1 cellular context compared by ENCODE assay signal in the genomic region with DNA sequence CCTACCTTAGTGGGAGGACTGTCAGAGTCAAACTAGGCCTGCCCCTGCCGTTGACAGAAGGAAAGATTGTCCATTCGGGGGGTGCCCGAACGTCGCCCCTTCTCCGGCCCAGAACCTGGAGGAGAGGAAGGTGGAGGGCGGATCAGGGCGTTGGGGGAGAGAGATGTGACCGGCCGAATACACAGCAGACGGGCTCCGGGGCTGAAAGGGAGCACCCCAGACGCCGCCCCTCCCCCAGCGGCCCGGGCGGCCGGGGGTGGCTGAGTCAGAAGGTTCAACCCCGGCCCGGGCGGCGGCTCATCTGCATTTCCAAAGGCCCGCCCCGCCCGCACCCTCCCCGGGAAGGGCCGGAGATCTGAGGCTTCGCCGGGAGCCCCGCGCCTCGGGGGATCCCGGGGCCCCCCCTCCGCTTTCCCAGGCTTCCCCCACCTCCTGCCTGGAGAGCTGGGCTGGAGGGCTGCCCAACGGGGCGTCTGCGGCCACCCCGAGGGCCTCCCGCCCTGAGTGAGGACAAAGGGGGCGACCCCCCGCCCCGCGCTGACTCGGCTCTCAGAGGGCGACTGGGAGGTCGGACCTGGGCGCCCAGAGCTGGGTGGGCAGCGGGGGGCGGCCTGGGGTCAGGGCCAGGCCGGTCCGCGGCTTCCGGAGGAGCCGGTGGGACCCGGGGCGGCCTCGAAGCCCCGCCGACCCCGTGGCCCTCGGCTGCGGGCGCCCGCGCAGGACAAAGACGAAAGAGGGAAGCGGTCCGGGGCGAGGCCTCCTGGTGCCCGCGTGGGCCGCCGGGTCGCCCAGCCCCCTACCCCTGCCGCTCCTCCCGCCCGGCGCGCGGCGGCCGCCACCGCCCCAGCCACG.
TF ChIP-seq lines count a peak whose summit lies in the region.

No MANE protein-coding gene starts in this region.

TF ChIP-seq in GM12878, 131 proteins besides CTCF, POLR2A, EP300 and RAD21:
- TF ChIP-seq JUNB (IDR thresholded peaks at IDR 0.05), result peak; percentile 31; the same call in 1 of the 2 replicates
- TF ChIP-seq ZNF207 (IDR thresholded peaks at IDR 0.05; ENCODE audit: borderline replicate concordance), result peak; percentile 24; the same call in 1 of the 2 replicates
- no peak for TF ChIP-seq RELA (IDR thresholded peaks at IDR 0.05; ENCODE audit: borderline replicate concordance, partially characterized antibody)
- no peak for TF ChIP-seq HCFC1 (IDR thresholded peaks at IDR 0.05; ENCODE audit: low read length)
- no peak for TF ChIP-seq USF2 (IDR thresholded peaks at IDR 0.05; ENCODE audit: borderline replicate concordance, low read depth, low read length)
- TF ChIP-seq KLF5 (IDR thresholded peaks at IDR 0.05; ENCODE audit: partially characterized antibody), result peak; percentile 27
- TF ChIP-seq CHD2 (IDR thresholded peaks at IDR 0.05; ENCODE audit: borderline replicate concordance, low read depth, low read length), result no peak; the same call in 1 of the 2 replicates
- TF ChIP-seq LARP7 (IDR thresholded peaks at IDR 0.05), result peak; percentile 68
- TF ChIP-seq MLLT1 (IDR thresholded peaks at IDR 0.05), result peak; percentile 64; the same call in 1 of the 2 replicates
- TF ChIP-seq CREB1 (IDR thresholded peaks at IDR 0.05; ENCODE audit: low read depth), result no peak
- peak; percentile 49 for TF ChIP-seq SMARCA5 (IDR thresholded peaks at IDR 0.05)
- peak; percentile 88 for TF ChIP-seq NR2F1 (conservative IDR thresholded peaks at IDR 0.05)
- TF ChIP-seq ZNF622 (IDR thresholded peaks at IDR 0.05), result no peak
- peak; percentile 10; the same call in 1 of the 2 replicates for TF ChIP-seq ZNF24 (IDR thresholded peaks at IDR 0.05)
- TF ChIP-seq FOS (IDR thresholded peaks at IDR 0.05; ENCODE audit: borderline replicate concordance, extremely low read depth, insufficient read length), result no peak
- 0 out of 2 replicates have a peak, but pooled peaks have one; percentile 25 for TF ChIP-seq YY1 (IDR thresholded peaks at IDR 0.05; ENCODE audit: low read depth, low read length)
- peak; percentile 73; the same call in 1 of the 2 replicates for TF ChIP-seq BACH1 (IDR thresholded peaks at IDR 0.05; ENCODE audit: borderline replicate concordance)
- no peak for TF ChIP-seq TARDBP (IDR thresholded peaks at IDR 0.05; ENCODE audit: borderline replicate concordance)
- TF ChIP-seq NKRF (conservative IDR thresholded peaks at IDR 0.05), result 0 out of 2 replicates have a peak, but pooled peaks have one; percentile 22
- TF ChIP-seq TCF12 (IDR thresholded peaks at IDR 0.05; ENCODE audit: low read depth, low read length), result 0 out of 2 replicates have a peak, but pooled peaks have one; percentile 23
- TF ChIP-seq NBN (IDR thresholded peaks at IDR 0.05), result peak; percentile 78; the same call in 1 of the 2 replicates
- TF ChIP-seq NFXL1 (IDR thresholded peaks at IDR 0.05; ENCODE audit: borderline replicate concordance), result peak; percentile 97
- TF ChIP-seq SMAD5 (IDR thresholded peaks at IDR 0.05; ENCODE audit: low read depth), result no peak
- peak; percentile 45 for TF ChIP-seq NR2C1 (IDR thresholded peaks at IDR 0.05)
- TF ChIP-seq GATAD2B (conservative IDR thresholded peaks at IDR 0.05; ENCODE audit: low read depth), result peak; percentile 93
- peak in 1 of 2 experiments; percentile 54; a peak in 2 of 4 replicates for TF ChIP-seq BHLHE40 (IDR thresholded peaks at IDR 0.05; ENCODE audit: borderline replicate concordance in 1 of 2, low read depth in 2 of 2, low read length in 1 of 2)
- 0 out of 2 replicates have a peak, but pooled peaks have one; percentile 37 for TF ChIP-seq MEF2A (IDR thresholded peaks at IDR 0.05; ENCODE audit: insufficient read depth, low read depth, low read length)
- TF ChIP-seq POU2F2 (IDR thresholded peaks at IDR 0.05; ENCODE audit: borderline replicate concordance, low read depth, low read length), result peak; percentile 51
- TF ChIP-seq EGR1 (IDR thresholded peaks at IDR 0.05; ENCODE audit: borderline replicate concordance in 1 of 2, low read depth in 2 of 2, low read length in 2 of 2), result peak in 1 of 2 experiments; percentile 91; a peak in 2 of 3 replicates
- TF ChIP-seq SUPT20H (IDR thresholded peaks at IDR 0.05; ENCODE audit: borderline replicate concordance, control insufficient read depth, low read depth, low read length), result no peak
- TF ChIP-seq, protein P1, sequence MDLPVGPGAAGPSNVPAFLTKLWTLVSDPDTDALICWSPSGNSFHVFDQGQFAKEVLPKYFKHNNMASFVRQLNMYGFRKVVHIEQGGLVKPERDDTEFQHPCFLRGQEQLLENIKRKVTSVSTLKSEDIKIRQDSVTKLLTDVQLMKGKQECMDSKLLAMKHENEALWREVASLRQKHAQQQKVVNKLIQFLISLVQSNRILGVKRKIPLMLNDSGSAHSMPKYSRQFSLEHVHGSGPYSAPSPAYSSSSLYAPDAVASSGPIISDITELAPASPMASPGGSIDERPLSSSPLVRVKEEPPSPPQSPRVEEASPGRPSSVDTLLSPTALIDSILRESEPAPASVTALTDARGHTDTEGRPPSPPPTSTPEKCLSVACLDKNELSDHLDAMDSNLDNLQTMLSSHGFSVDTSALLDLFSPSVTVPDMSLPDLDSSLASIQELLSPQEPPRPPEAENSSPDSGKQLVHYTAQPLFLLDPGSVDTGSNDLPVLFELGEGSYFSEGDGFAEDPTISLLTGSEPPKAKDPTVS (IDR thresholded peaks at IDR 0.05; ENCODE audit: low read depth, low read length), result no peak
- peak; percentile 17; the same call in 1 of the 2 replicates for TF ChIP-seq EED (IDR thresholded peaks at IDR 0.05; ENCODE audit: low read depth)
- peak; percentile 81; the same call in 1 of the 2 replicates for TF ChIP-seq HDGF (IDR thresholded peaks at IDR 0.05)
- TF ChIP-seq IKZF1 (conservative IDR thresholded peaks at IDR 0.05), result peak; percentile 82
- TF ChIP-seq TCF7 (IDR thresholded peaks at IDR 0.05; ENCODE audit: borderline replicate concordance), result no peak
- TF ChIP-seq, protein P2, sequence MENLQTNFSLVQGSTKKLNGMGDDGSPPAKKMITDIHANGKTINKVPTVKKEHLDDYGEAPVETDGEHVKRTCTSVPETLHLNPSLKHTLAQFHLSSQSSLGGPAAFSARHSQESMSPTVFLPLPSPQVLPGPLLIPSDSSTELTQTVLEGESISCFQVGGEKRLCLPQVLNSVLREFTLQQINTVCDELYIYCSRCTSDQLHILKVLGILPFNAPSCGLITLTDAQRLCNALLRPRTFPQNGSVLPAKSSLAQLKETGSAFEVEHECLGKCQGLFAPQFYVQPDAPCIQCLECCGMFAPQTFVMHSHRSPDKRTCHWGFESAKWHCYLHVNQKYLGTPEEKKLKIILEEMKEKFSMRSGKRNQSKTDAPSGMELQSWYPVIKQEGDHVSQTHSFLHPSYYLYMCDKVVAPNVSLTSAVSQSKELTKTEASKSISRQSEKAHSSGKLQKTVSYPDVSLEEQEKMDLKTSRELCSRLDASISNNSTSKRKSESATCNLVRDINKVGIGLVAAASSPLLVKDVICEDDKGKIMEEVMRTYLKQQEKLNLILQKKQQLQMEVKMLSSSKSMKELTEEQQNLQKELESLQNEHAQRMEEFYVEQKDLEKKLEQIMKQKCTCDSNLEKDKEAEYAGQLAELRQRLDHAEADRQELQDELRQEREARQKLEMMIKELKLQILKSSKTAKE (IDR thresholded peaks at IDR 0.05; ENCODE audit: low read depth, poor library complexity, severe bottlenecking), result peak; percentile 75
- TF ChIP-seq TAF1 (IDR thresholded peaks at IDR 0.05; ENCODE audit: borderline replicate concordance, low read depth, low read length), result peak; percentile 38; the same call in 1 of the 2 replicates
- peak; percentile 63 for TF ChIP-seq DPF2 (IDR thresholded peaks at IDR 0.05)
- TF ChIP-seq IKZF2 (IDR thresholded peaks at IDR 0.05), result peak in 1 of 2 experiments; percentile 45; a peak in 2 of 4 replicates
- TF ChIP-seq ZBED1 (IDR thresholded peaks at IDR 0.05; ENCODE audit: borderline replicate concordance), result 0 out of 2 replicates have a peak, but pooled peaks have one; percentile 33
- 0 out of 2 replicates have a peak, but pooled peaks have one; percentile 22 for TF ChIP-seq ZNF217 (IDR thresholded peaks at IDR 0.05)
